In genomic region chr18:72360628-72361027, GRCh38 we compare ENCODE assay signal across 14 cellular contexts.
DNase-seq lines count a peak whose midpoint lies in the region; ATAC-seq and TF ChIP-seq lines count a peak whose summit lies in the region.
"Had no signal": no experiment of that assay in that cellular context is flagged by ENCODE, and none has a peak within 500 bp of the region (broad histone marks: within the 10 kb centered on the region; RNA-seq: fewer than 3 reads in every experiment).

No MANE protein-coding gene starts in this region.

- POLR2A ChIA-PET in T-cell (lab: Charles Lee), result no interaction called here
- POLR2A ChIA-PET in activated CD4-positive, alpha-beta T cell treated with anti-CD3 and anti-CD28 coated beads for 36 hours (lab: Charles Lee), result interaction anchor here (0.6 kb wide), 1 partner anchor 92 kb away, joined by 4 read pairs; no protein-coding TSS in a partner anchor

- H3K27ac ChIP-seq in RWPE2 (ENCODE audit: poor library complexity, severe bottlenecking) (no peak overlapping the region), foreskin keratinocyte (no peak overlapping the region), tibial nerve (no peak overlapping the region)
- H3K27ac ChIP-seq: BLaER1 treated with 17β-estradiol and CSF1 and Interleukin-3, amounts not matched to agents 10 nM and 100 nM had no signal

- DNase-seq in H4 (ENCODE audit: low spot score) (peak; percentile 27), HT1080 (ENCODE audit: low read depth) (peak; percentile 25), RWPE2 (ENCODE audit: low spot score) (no peak), foreskin keratinocyte (peak; percentile 18 to 31), T-cell (no peak), tibial nerve (ENCODE audit: low spot score in 2 of 2) (no peak)
- DNase-seq in activated CD4-positive, alpha-beta T cell treated with anti-CD3 and anti-CD28 coated beads for 36 hours, result no peak
- DNase-seq: ACHN; CD4-positive, CD25-positive, alpha-beta regulatory T cell; DMS79; H9 had no signal

- TF ChIP-seq POLR2A in tibial nerve (IDR thresholded peaks at IDR 0.05), result no peak

- 48 to 82% methylated on average over 4 of the region's 4 CpGs for WGBS in tibial nerve, 2 donors

- H3K4me3 ChIP-seq in RWPE2 (ENCODE audit: severe bottlenecking) (no peak overlapping the region), tibial nerve (no peak overlapping the region)
- H3K4me3 ChIP-seq: BLaER1 treated with 17β-estradiol and CSF1 and Interleukin-3, amounts not matched to agents 10 nM and 100 nM; GM12878; GM23338 had no signal

- no peaks in the 10 kb centered on the region for H3K27me3 ChIP-seq in RWPE2 (ENCODE audit: insufficient read depth, poor library complexity, severe bottlenecking)
- H3K27me3 ChIP-seq in foreskin keratinocyte, result no peaks in the 10 kb centered on the region
- H3K27me3 ChIP-seq in tibial nerve, result no peaks in the 10 kb centered on the region
- H3K27me3 ChIP-seq: BLaER1 treated with 17β-estradiol and CSF1 and Interleukin-3, amounts not matched to agents 10 nM and 100 nM had no signal

- no peaks in the 10 kb centered on the region for H3K27me3 Mint-ChIP-seq in T-cell
- no peaks in the 10 kb centered on the region for H3K27me3 Mint-ChIP-seq in activated CD4-positive, alpha-beta T cell treated with anti-CD3 and anti-CD28 coated beads for 36 hours
- H3K27me3 Mint-ChIP-seq: CD4-positive, CD25-positive, alpha-beta regulatory T cell had no signal

- no peak for TF ChIP-seq EP300 in tibial nerve (IDR thresholded peaks at IDR 0.05)

- no peaks in the 10 kb centered on the region for H3K4me1 Mint-ChIP-seq in T-cell
- no peaks in the 10 kb centered on the region for H3K4me1 Mint-ChIP-seq in activated CD4-positive, alpha-beta T cell treated with anti-CD3 and anti-CD28 coated beads for 36 hours
- H3K4me1 Mint-ChIP-seq: CD4-positive, CD25-positive, alpha-beta regulatory T cell; GM23338; H9 had no signal

- H3K36me3 ChIP-seq in RWPE2 (ENCODE audit: low read depth), result no peaks in the 10 kb centered on the region
- no peaks in the 10 kb centered on the region for H3K36me3 ChIP-seq in tibial nerve
- H3K36me3 ChIP-seq: BLaER1 treated with 17β-estradiol and CSF1 and Interleukin-3, amounts not matched to agents 10 nM and 100 nM had no signal

- peak; percentile 56; the same call in 2 of the 3 replicates for ATAC-seq in RWPE2 (ENCODE audit: low read depth)
- ATAC-seq in foreskin keratinocyte, result no peak
- no peak for ATAC-seq in T-cell (replicated peaks in 1 of 4)
- ATAC-seq in activated CD4-positive, alpha-beta T cell treated with anti-CD3 and anti-CD28 coated beads for 36 hours, result no peak
- ATAC-seq: GM12878, GM23338 had no signal

- H3K36me3 Mint-ChIP-seq in T-cell, result no peaks in the 10 kb centered on the region
- no peaks in the 10 kb centered on the region for H3K36me3 Mint-ChIP-seq in activated CD4-positive, alpha-beta T cell treated with anti-CD3 and anti-CD28 coated beads for 36 hours (ENCODE audit: low read depth)
- H3K36me3 Mint-ChIP-seq: CD4-positive, CD25-positive, alpha-beta regulatory T cell had no signal

- intact Hi-C loops in activated CD4-positive, alpha-beta T cell treated with anti-CD3 and anti-CD28 coated beads for 36 hours (cut with DNase I, micrococcal nuclease), result no loop called here

- no peak overlapping the region for H3K27ac Mint-ChIP-seq in T-cell
- H3K27ac Mint-ChIP-seq in activated CD4-positive, alpha-beta T cell treated with anti-CD3 and anti-CD28 coated beads for 36 hours, result no peak overlapping the region
- H3K27ac Mint-ChIP-seq: CD4-positive, CD25-positive, alpha-beta regulatory T cell; GM23338; H9 had no signal

- no peak for TF ChIP-seq CTCF in RWPE2 (IDR thresholded peaks at IDR 0.05; ENCODE audit: poor library complexity, severe bottlenecking)
- no peak for TF ChIP-seq CTCF in foreskin keratinocyte (conservative IDR thresholded peaks at IDR 0.05)
- TF ChIP-seq CTCF in tibial nerve (IDR thresholded peaks at IDR 0.05), result no peak

- no peak overlapping the region for H3K4me3 Mint-ChIP-seq in T-cell
- no peak overlapping the region for H3K4me3 Mint-ChIP-seq in activated CD4-positive, alpha-beta T cell treated with anti-CD3 and anti-CD28 coated beads for 36 hours
- H3K4me3 Mint-ChIP-seq: CD4-positive, CD25-positive, alpha-beta regulatory T cell; GM23338; H9 had no signal

- CTCF ChIA-PET in T-cell (lab: Charles Lee), result no interaction called here
- CTCF ChIA-PET in activated CD4-positive, alpha-beta T cell treated with anti-CD3 and anti-CD28 coated beads for 36 hours (lab: Charles Lee), result no interaction called here

- H3K4me1 ChIP-seq in RWPE2 (ENCODE audit: insufficient read depth, poor library complexity, severe bottlenecking) (no peaks in the 10 kb centered on the region), foreskin keratinocyte (no peaks in the 10 kb centered on the region), tibial nerve (no peaks in the 10 kb centered on the region)
- H3K4me1 ChIP-seq: BLaER1 treated with 17β-estradiol and CSF1 and Interleukin-3, amounts not matched to agents 10 nM and 100 nM had no signal

- H3K9me3 Mint-ChIP-seq in T-cell, result peaks cover 5 to 14% (median 13%) of the 10 kb centered on the region in 3 donors
- H3K9me3 Mint-ChIP-seq in activated CD4-positive, alpha-beta T cell treated with anti-CD3 and anti-CD28 coated beads for 36 hours (ENCODE audit: low read depth), result peaks cover 5% of the 10 kb centered on the region

- H3K9me3 ChIP-seq in RWPE2 (ENCODE audit: severe bottlenecking), result no peaks in the 10 kb centered on the region
- no peaks in the 10 kb centered on the region for H3K9me3 ChIP-seq in tibial nerve
- H3K9me3 ChIP-seq: BLaER1 treated with 17β-estradiol and CSF1 and Interleukin-3, amounts not matched to agents 10 nM and 100 nM had no signal

Comparison
In these comparisons a context has a peak if more than half of its experiments do, and no peak if none do; other contexts are left out.
1. DNase-seq: peak in H4 (single experiment), HT1080 (single experiment) and foreskin keratinocyte (2 of 2); none in RWPE2 (single experiment), T-cell (0 of 34), tibial nerve (0 of 2) and activated CD4-positive, alpha-beta T cell treated with anti-CD3 and anti-CD28 coated beads for 36 hours (single experiment).